Comparison of ENCODE assay signal across 1 cellular context in genomic region chr5:62306494-62307363, GRCh38.
TF ChIP-seq lines count a peak whose summit lies in the region.

No MANE protein-coding gene starts in this region.

TF ChIP-seq in WTC11, 78 proteins besides CTCF, POLR2A, EP300 and RAD21 (continued from another document):
- peak; percentile 32; the same call in 1 of the 2 replicates for TF ChIP-seq FOXK1 (CRISPR knock-in tag; IDR thresholded peaks at IDR 0.05)
- TF ChIP-seq, protein P1, sequence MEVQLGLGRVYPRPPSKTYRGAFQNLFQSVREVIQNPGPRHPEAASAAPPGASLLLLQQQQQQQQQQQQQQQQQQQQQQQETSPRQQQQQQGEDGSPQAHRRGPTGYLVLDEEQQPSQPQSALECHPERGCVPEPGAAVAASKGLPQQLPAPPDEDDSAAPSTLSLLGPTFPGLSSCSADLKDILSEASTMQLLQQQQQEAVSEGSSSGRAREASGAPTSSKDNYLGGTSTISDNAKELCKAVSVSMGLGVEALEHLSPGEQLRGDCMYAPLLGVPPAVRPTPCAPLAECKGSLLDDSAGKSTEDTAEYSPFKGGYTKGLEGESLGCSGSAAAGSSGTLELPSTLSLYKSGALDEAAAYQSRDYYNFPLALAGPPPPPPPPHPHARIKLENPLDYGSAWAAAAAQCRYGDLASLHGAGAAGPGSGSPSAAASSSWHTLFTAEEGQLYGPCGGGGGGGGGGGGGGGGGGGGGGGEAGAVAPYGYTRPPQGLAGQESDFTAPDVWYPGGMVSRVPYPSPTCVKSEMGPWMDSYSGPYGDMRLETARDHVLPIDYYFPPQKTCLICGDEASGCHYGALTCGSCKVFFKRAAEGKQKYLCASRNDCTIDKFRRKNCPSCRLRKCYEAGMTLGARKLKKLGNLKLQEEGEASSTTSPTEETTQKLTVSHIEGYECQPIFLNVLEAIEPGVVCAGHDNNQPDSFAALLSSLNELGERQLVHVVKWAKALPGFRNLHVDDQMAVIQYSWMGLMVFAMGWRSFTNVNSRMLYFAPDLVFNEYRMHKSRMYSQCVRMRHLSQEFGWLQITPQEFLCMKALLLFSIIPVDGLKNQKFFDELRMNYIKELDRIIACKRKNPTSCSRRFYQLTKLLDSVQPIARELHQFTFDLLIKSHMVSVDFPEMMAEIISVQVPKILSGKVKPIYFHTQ (CRISPR knock-in tag; IDR thresholded peaks at IDR 0.05) = no peak
- TF ChIP-seq JAZF1 (CRISPR knock-in tag; IDR thresholded peaks at IDR 0.05) = no peak
- TF ChIP-seq ZNF219 (CRISPR knock-in tag; IDR thresholded peaks at IDR 0.05; ENCODE audit: borderline replicate concordance) = no peak
- no peak for TF ChIP-seq ZNF232 (CRISPR knock-in tag; IDR thresholded peaks at IDR 0.05)
- TF ChIP-seq, protein P2, sequence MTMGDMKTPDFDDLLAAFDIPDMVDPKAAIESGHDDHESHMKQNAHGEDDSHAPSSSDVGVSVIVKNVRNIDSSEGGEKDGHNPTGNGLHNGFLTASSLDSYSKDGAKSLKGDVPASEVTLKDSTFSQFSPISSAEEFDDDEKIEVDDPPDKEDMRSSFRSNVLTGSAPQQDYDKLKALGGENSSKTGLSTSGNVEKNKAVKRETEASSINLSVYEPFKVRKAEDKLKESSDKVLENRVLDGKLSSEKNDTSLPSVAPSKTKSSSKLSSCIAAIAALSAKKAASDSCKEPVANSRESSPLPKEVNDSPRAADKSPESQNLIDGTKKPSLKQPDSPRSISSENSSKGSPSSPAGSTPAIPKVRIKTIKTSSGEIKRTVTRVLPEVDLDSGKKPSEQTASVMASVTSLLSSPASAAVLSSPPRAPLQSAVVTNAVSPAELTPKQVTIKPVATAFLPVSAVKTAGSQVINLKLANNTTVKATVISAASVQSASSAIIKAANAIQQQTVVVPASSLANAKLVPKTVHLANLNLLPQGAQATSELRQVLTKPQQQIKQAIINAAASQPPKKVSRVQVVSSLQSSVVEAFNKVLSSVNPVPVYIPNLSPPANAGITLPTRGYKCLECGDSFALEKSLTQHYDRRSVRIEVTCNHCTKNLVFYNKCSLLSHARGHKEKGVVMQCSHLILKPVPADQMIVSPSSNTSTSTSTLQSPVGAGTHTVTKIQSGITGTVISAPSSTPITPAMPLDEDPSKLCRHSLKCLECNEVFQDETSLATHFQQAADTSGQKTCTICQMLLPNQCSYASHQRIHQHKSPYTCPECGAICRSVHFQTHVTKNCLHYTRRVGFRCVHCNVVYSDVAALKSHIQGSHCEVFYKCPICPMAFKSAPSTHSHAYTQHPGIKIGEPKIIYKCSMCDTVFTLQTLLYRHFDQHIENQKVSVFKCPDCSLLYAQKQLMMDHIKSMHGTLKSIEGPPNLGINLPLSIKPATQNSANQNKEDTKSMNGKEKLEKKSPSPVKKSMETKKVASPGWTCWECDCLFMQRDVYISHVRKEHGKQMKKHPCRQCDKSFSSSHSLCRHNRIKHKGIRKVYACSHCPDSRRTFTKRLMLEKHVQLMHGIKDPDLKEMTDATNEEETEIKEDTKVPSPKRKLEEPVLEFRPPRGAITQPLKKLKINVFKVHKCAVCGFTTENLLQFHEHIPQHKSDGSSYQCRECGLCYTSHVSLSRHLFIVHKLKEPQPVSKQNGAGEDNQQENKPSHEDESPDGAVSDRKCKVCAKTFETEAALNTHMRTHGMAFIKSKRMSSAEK (CRISPR knock-in tag; IDR thresholded peaks at IDR 0.05; ENCODE audit: borderline replicate concordance) = no peak
- TF ChIP-seq RELA (CRISPR knock-in tag; IDR thresholded peaks at IDR 0.05; ENCODE audit: borderline replicate concordance) = no peak
- peak; percentile 67; the same call in 1 of the 2 replicates for TF ChIP-seq IRF1 (CRISPR knock-in tag; IDR thresholded peaks at IDR 0.05)
- TF ChIP-seq RORB (CRISPR knock-in tag; IDR thresholded peaks at IDR 0.05) = no peak
- no peak for TF ChIP-seq TP53 (CRISPR knock-in tag; IDR thresholded peaks at IDR 0.05)
- no peak for TF ChIP-seq PREB (CRISPR knock-in tag; IDR thresholded peaks at IDR 0.05; ENCODE audit: borderline replicate concordance)
- no peak for TF ChIP-seq ESRRA (CRISPR knock-in tag; IDR thresholded peaks at IDR 0.05; ENCODE audit: borderline replicate concordance)
- TF ChIP-seq, protein P3, sequence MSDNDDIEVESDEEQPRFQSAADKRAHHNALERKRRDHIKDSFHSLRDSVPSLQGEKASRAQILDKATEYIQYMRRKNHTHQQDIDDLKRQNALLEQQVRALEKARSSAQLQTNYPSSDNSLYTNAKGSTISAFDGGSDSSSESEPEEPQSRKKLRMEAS (CRISPR knock-in tag; IDR thresholded peaks at IDR 0.05) = peak; percentile 15; the same call in 1 of the 2 replicates
- no peak for TF ChIP-seq ZNF138 (CRISPR knock-in tag; conservative IDR thresholded peaks at IDR 0.05)
- no peak for TF ChIP-seq ZNF416 (CRISPR knock-in tag; IDR thresholded peaks at IDR 0.05)
- TF ChIP-seq MXD4 (CRISPR knock-in tag; IDR thresholded peaks at IDR 0.05; ENCODE audit: borderline replicate concordance) = no peak
- TF ChIP-seq IRF2 (CRISPR knock-in tag; IDR thresholded peaks at IDR 0.05; ENCODE audit: borderline replicate concordance, low read depth) = no peak
- no peak for TF ChIP-seq SP1 (CRISPR knock-in tag; conservative IDR thresholded peaks at IDR 0.05)
- 0 out of 2 replicates have a peak, but pooled peaks have one; percentile 9 for TF ChIP-seq ARID4B (CRISPR knock-in tag; IDR thresholded peaks at IDR 0.05; ENCODE audit: borderline replicate concordance)
- TF ChIP-seq ZNF396 (CRISPR knock-in tag; IDR thresholded peaks at IDR 0.05; ENCODE audit: borderline replicate concordance) = no peak
- no peak for TF ChIP-seq ZNF263 (CRISPR knock-in tag; IDR thresholded peaks at IDR 0.05; ENCODE audit: low read depth)
